In genomic region chr4:151439320-151439719, GRCh38 we compare ENCODE assay signal across 21 cellular contexts. TPM values are rescaled to one million over a fixed set of nuclear protein-coding genes. Genes with fewer than 3 reads are reported as not detected.
A peak's percentile ranks its signal among the peaks of the same experiment; 100 is the strongest.
DNase-seq lines count a peak whose midpoint lies in the region; ATAC-seq, FAIRE-seq and TF ChIP-seq lines count a peak whose summit lies in the region.
"Had no signal": no experiment of that assay in that cellular context is flagged by ENCODE, and none has a peak within 500 bp of the region (broad histone marks: within the 10 kb centered on the region; RNA-seq: fewer than 3 reads in every experiment).

No MANE protein-coding gene starts in this region.

- CTCF ChIA-PET in H1 (lab: Charles Lee; ENCODE audit: partially characterized antibody): interaction anchor here (1.0 kb wide), 1 partner anchor 45 kb away, joined by 3 read pairs; no protein-coding TSS in a partner anchor

- H3K9me3 ChIP-seq in H1 (ENCODE audit: insufficient read depth in 2 of 2, low read depth in 1 of 2, low read length in 1 of 2): no peaks in the 10 kb centered on the region

- no peak for DNase-seq in H1 (ENCODE audit: low read depth in 1 of 2, low spot score in 2 of 2)
- DNase-seq in NCI-H510A treated with DMSO at 0.1 percent for 48 hours (lab: John Stamatoyannopoulos, UW): no peak
- DNase-seq in D341Med (ENCODE audit: low spot score): no peak
- no peak for DNase-seq in activated CD8-positive, alpha-beta memory T cell treated with anti-CD3 and anti-CD28 coated beads for 24 hours
- DNase-seq: Calu3, GOT3, HCEC 1CT, Kasumi-1, MV-4-11, NCI-H1105 treated with DMSO at 0.1 percent for 48 hours, NCI-H2029 treated with DMSO at 0.1 percent for 48 hours, NCI-H2227 treated with DMSO at 0.1 percent for 48 hours, NCI-H69, Right ventricle myocardium superior, RPMI8226, T-helper 1 cell had no signal

- no peak overlapping the region for H3K18ac ChIP-seq in H1 (ENCODE audit: extremely low read depth, low read length)

- no peak overlapping the region for H3K4me3 ChIP-seq in H1 (ENCODE audit: extremely low read depth in 1 of 4, insufficient read depth in 2 of 4, low read depth in 3 of 4, low read length in 4 of 4)
- H3K4me3 ChIP-seq: K562 had no signal

- no peak overlapping the region for H3K56ac ChIP-seq in H1 (replicated peaks; ENCODE audit: insufficient read length, low read depth, low read length)

- H4K8ac ChIP-seq in H1 (ENCODE audit: extremely low read depth, insufficient read depth, low read length): no peak overlapping the region

- no peak overlapping the region for H3K9ac ChIP-seq in H1 (replicated peaks in 1 of 4; ENCODE audit: extremely low read depth in 1 of 4, low read depth in 3 of 4, low read length in 3 of 4)

- H2BK20ac ChIP-seq in H1 (ENCODE audit: low read length): no peak overlapping the region

- peak; percentile 7 for FAIRE-seq in H1 (lab: Jason Lieb, UNC)
- FAIRE-seq: HTR-8/SVneo, K562 had no signal

- 0 out of 2 replicates have a peak, but pooled peaks cover 5% of the 10 kb centered on the region for H3K79me1 ChIP-seq in H1 (ENCODE audit: low read depth, low read length)

- no peak overlapping the region for H4K91ac ChIP-seq in H1 (replicated peaks; ENCODE audit: insufficient read length, low read length)

- no peak overlapping the region for H2BK12ac ChIP-seq in H1 (ENCODE audit: low read depth, low read length)

- no peak overlapping the region for H4K5ac ChIP-seq in H1 (ENCODE audit: insufficient read length, low read depth, low read length)

- TF ChIP-seq CTCF in H1 (IDR thresholded peaks at IDR 0.05; ENCODE audit: control extremely low read depth in 1 of 3, insufficient read depth in 1 of 3, low read depth in 1 of 3, low read length in 3 of 3): no peak

- H3K27ac ChIP-seq in H1 (ENCODE audit: low read depth, low read length): no peak overlapping the region

- TF ChIP-seq EP300 in H1 (IDR thresholded peaks at IDR 0.05; ENCODE audit: borderline replicate concordance in 1 of 2, low read depth in 2 of 2, low read length in 2 of 2): no peak

- POLR2A ChIA-PET in H1 (lab: Charles Lee; ENCODE audit: partially characterized antibody): interaction anchor here (2.1 kb wide), 1 partner anchor 339 kb away, joined by 5 read pairs; no protein-coding TSS in a partner anchor

- no peak overlapping the region for H3K23ac ChIP-seq in H1 (ENCODE audit: insufficient read length)

- H2BK15ac ChIP-seq in H1 (ENCODE audit: low read length): no peak overlapping the region

- ATAC-seq in GM18907 (IDR thresholded peaks at IDR 0.05; ENCODE audit: unreplicated experiment): peak; percentile 43
- peak; percentile 72 for ATAC-seq in GM19438 (IDR thresholded peaks at IDR 0.05; ENCODE audit: low read depth, unreplicated experiment)
- peak; percentile 51 for ATAC-seq in HG02678 (IDR thresholded peaks at IDR 0.05; ENCODE audit: unreplicated experiment)
- ATAC-seq: K562 had no signal

- peaks cover 0 to 81% of the 10 kb centered on the region in 2 experiments; a peak in 3 of 4 replicates for H3K79me2 ChIP-seq in H1 (ENCODE audit: control insufficient read depth in 1 of 2, insufficient read depth in 2 of 2, low read length in 2 of 2)

- H3K27me3 ChIP-seq in H1 (replicated peaks in 1 of 4; ENCODE audit: control insufficient read depth in 3 of 4, extremely low read depth in 1 of 4, insufficient read depth in 3 of 4, low read length in 3 of 4): no peaks in the 10 kb centered on the region

- H2AFZ ChIP-seq in H1 (ENCODE audit: low read length): no peak overlapping the region

- TF ChIP-seq POLR2A in H1 (IDR thresholded peaks at IDR 0.05; ENCODE audit: control extremely low read depth in 1 of 2, low read depth in 2 of 2, low read length in 2 of 2): no peak

- H4K20me1 ChIP-seq in H1 (replicated peaks in 1 of 2; ENCODE audit: control insufficient read depth in 1 of 2, insufficient read depth in 2 of 2, low read length in 2 of 2): no peaks in the 10 kb centered on the region

- H2AK5ac ChIP-seq in H1 (ENCODE audit: low read depth, low read length): no peak overlapping the region

- no peak overlapping the region for H3K4ac ChIP-seq in H1 (replicated peaks; ENCODE audit: insufficient read length, low read depth, low read length)

- H2BK5ac ChIP-seq in H1 (ENCODE audit: low read depth, low read length): no peak overlapping the region

- TF ChIP-seq RAD21 in H1 (IDR thresholded peaks at IDR 0.05 in 1 of 2, conservative IDR thresholded peaks at IDR 0.05 in 1 of 2; ENCODE audit: low read depth in 2 of 2, low read length in 2 of 2): no peak

- no peak overlapping the region for H2BK120ac ChIP-seq in H1 (replicated peaks; ENCODE audit: low read depth, low read length)

- peaks cover 3 to 10% (median 8%) of the 10 kb centered on the region in 4 experiments; a peak in 6 of 7 replicates for H3K4me1 ChIP-seq in H1 (replicated peaks in 1 of 4; ENCODE audit: control insufficient read depth in 3 of 4, insufficient read depth in 4 of 4, low read length in 3 of 4)

- H3K4me2 ChIP-seq in H1 (ENCODE audit: insufficient read depth in 1 of 2, low read depth in 2 of 2, low read length in 2 of 2): no peak overlapping the region

- H3K14ac ChIP-seq in H1 (ENCODE audit: insufficient read length): no peak overlapping the region

- H3K23me2 ChIP-seq in H1 (ENCODE audit: low read depth, low read length): no peaks in the 10 kb centered on the region; the same call in 1 of the 2 replicates

- no peaks in the 10 kb centered on the region for H3K36me3 ChIP-seq in H1 (ENCODE audit: control insufficient read depth in 2 of 4, insufficient read depth in 4 of 4, low read length in 3 of 4)

TF ChIP-seq in H1, 55 proteins besides CTCF, POLR2A, EP300 and RAD21:
- TF ChIP-seq CREB1 (IDR thresholded peaks at IDR 0.05) (no peak), POLR2AphosphoS5 (IDR thresholded peaks at IDR 0.05; ENCODE audit: low read depth, low read length) (no peak), MAFK (IDR thresholded peaks at IDR 0.05; ENCODE audit: low read depth, low read length) (no peak), TBP (IDR thresholded peaks at IDR 0.05; ENCODE audit: low read depth, low read length) (no peak), E2F6 (IDR thresholded peaks at IDR 0.05) (no peak), NRF1 (IDR thresholded peaks at IDR 0.05; ENCODE audit: low read depth, low read length) (no peak)
TF ChIP-seq in H1: peak in this region for 0.

RNA-seq across cellular contexts. Expression of gene FHIP1A, which starts 30.3 kb away (rescaled TPM):
- 75.2 and 76.3 TPM in 2 replicates for total RNA-seq in H1 (2021; fragmentation: NEBNext Ultra II Directional; extraction: Animal tissue kit (Norgen Biotek cat#: 25700))
- polyA plus RNA-seq in H1 (2011; rRNA removed): 17.9 and 19.8 TPM in 2 replicates
- polyA plus RNA-seq in H1 (2011; cell fraction: cytosol; rRNA removed): 21.9 TPM
- polyA plus RNA-seq in H1 (2011; cell fraction: nucleus; rRNA removed): 29.3 TPM
- polyA plus RNA-seq in H1 (2012, experiment 1 of 2): 12.1 to 21.6 TPM (median 17.2 TPM) in 4 replicates
- 3.6 TPM for polyA plus RNA-seq in H1 (2012, experiment 2 of 2)
- 19.0 TPM for polyA plus RNA-seq in H1 (2013, experiment 1 of 2)
- 20.8 TPM for polyA plus RNA-seq in H1 (2013, experiment 2 of 2)
- 121 and 133 TPM in 2 replicates for polyA minus RNA-seq in H1 (2011; rRNA and poly(A)+ RNA removed)
- polyA minus RNA-seq in H1 (2011; cell fraction: cytosol; rRNA and poly(A)+ RNA removed): 51.7 TPM
- polyA minus RNA-seq in H1 (2011; cell fraction: nucleus; rRNA and poly(A)+ RNA removed): 107 TPM
